17 cellular contexts compared by ENCODE assay signal in the genomic region with DNA sequence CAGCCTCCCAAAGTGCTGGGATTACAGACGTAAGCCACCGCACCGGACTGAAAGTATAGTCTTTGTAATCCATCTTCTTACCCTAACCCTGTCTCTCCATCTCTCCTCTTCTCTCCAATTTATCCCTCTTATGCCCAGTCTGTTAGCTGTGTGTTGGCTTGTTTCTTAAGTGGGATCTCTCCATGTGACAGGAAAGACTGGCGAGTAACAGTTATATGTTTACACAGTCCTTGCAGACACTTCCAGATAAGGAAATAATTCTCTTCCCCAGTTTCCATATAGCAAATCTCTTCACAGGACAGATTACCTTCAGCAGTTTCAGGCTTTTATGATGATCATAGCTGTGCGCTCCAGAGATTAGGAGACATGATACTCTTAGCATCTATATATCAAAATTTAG.
"Had no signal": no experiment of that assay in that cellular context is flagged by ENCODE, and none has a peak within 500 bp of the region (broad histone marks: within the 10 kb centered on the region; RNA-seq: fewer than 3 reads in every experiment).

No MANE protein-coding gene starts in this region.

- H3K27ac Mint-ChIP-seq: naive thymus-derived CD8-positive, alpha-beta T cell had no signal

- H3K4me3 Mint-ChIP-seq: naive thymus-derived CD8-positive, alpha-beta T cell had no signal

- H3K4me1 ChIP-seq: esophagus squamous epithelium, foreskin keratinocyte, right atrium auricular region had no signal

- DNase-seq: dorsolateral prefrontal cortex; effector CD8-positive, alpha-beta T cell; esophagus squamous epithelium; foreskin keratinocyte; mammary epithelial cell; mucosa of descending colon; naive thymus-derived CD8-positive, alpha-beta T cell; small intestine; stimulated activated CD4-positive, alpha-beta T cell treated with anti-CD3 and anti-CD28 coated beads, Interleukin-12 subunit alpha, Interleukin-12 subunit beta, amount 100 ng/mL, for 4 hours; stimulated activated CD4-positive, alpha-beta T cell treated with anti-CD3 and anti-CD28 coated beads, Interleukin-2, amount 100 ng/mL, for 48 hours; stimulated activated naive CD4-positive, alpha-beta T cell treated with Interleukin-2 at 50 U/mL for 16 hours; trophoblast cell had no signal

- ATAC-seq: foreskin keratinocyte; left lobe of liver; mucosa of descending colon; naive thymus-derived CD8-positive, alpha-beta T cell had no signal

- H3K27ac ChIP-seq: coronary artery, dorsolateral prefrontal cortex, epithelial cell of prostate, esophagus squamous epithelium, foreskin keratinocyte, neutrophil, right atrium auricular region had no signal

- H3K4me3 ChIP-seq: coronary artery, dorsolateral prefrontal cortex, esophagus squamous epithelium, mucosa of descending colon, right atrium auricular region had no signal

- H3K4me1 Mint-ChIP-seq: naive thymus-derived CD8-positive, alpha-beta T cell had no signal

- H3K36me3 ChIP-seq: esophagus squamous epithelium, neutrophil, right atrium auricular region had no signal

- FAIRE-seq: small intestine had no signal

- H3K27me3 ChIP-seq: dorsolateral prefrontal cortex, esophagus squamous epithelium, foreskin keratinocyte, neutrophil, right atrium auricular region had no signal
